23 cellular contexts compared by ENCODE assay signal in the genomic region with DNA sequence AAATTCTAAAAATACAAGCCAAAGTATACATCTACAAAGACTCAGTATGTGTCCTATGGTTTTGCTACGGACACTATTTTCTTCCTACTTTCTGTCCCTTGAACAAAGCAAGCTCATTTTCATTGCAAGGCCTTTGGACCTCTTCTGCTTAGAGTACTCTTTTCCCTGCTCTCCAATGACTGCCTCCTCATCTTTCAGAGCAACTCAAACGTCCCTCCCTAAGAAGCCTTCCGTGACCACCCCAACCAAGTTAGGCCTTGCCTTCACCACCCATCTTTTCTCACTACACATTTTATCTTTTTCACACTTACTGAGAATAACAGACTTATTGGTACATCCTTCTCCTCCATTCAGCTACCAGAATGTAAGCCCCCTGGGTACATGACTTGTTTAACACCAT. TPM values are rescaled to one million over a fixed set of nuclear protein-coding genes. Genes with fewer than 3 reads are reported as not detected.
DNase-seq lines count a peak whose midpoint lies in the region; TF ChIP-seq lines count a peak whose summit lies in the region.
"Had no signal": no experiment of that assay in that cellular context is flagged by ENCODE, and none has a peak within 500 bp of the region (broad histone marks: within the 10 kb centered on the region; RNA-seq: fewer than 3 reads in every experiment).

No MANE protein-coding gene starts in this region.

- H3K36me3 Mint-ChIP-seq in glutamatergic neuron (ENCODE audit: unreplicated experiment), result no peaks in the 10 kb centered on the region
- H3K36me3 Mint-ChIP-seq: CD8-positive, alpha-beta memory T cell; immature natural killer cell; naive thymus-derived CD8-positive, alpha-beta T cell had no signal

- no peak overlapping the region for H3K4me3 ChIP-seq in sigmoid colon
- no peak overlapping the region for H3K4me3 ChIP-seq in MM.1S (ENCODE audit: low read length)
- H3K4me3 ChIP-seq: SJCRH30, suprapubic skin had no signal

- H3K4me1 ChIP-seq in sigmoid colon, result peaks cover 0 to 74% (median 51%) of the 10 kb centered on the region in 4 donors
- no peaks in the 10 kb centered on the region for H3K4me1 ChIP-seq in MM.1S (ENCODE audit: low read length)

- H3K27me3 Mint-ChIP-seq in glutamatergic neuron (ENCODE audit: unreplicated experiment), result peaks cover 6% of the 10 kb centered on the region
- H3K27me3 Mint-ChIP-seq: activated B cell treated with CpG ODN at 0.5 μM for 24 hours; activated CD4-positive, alpha-beta memory T cell treated with anti-CD3 and anti-CD28 coated beads, Interleukin-2, amount 10 ng/mL, durations not matched to agents 7 days and 5 days; memory B cell; naive thymus-derived CD8-positive, alpha-beta T cell; progenitor cell of endocrine pancreas had no signal

- H3F3A ChIP-seq in MM.1S (ENCODE audit: insufficient read depth, low read length), result no peaks in the 10 kb centered on the region

- no peak for TF ChIP-seq EP300 in sigmoid colon (IDR thresholded peaks at IDR 0.05)

- no peaks in the 10 kb centered on the region for H3K9me2 ChIP-seq in MM.1S (replicated peaks; ENCODE audit: insufficient read depth, low read length)

- H3K9ac ChIP-seq in MM.1S (ENCODE audit: low read length), result no peak overlapping the region

- H3K4me1 Mint-ChIP-seq in glutamatergic neuron (ENCODE audit: low read depth, unreplicated experiment), result peaks cover 39% of the 10 kb centered on the region
- H3K4me1 Mint-ChIP-seq: activated B cell treated with CpG ODN at 0.5 μM for 24 hours; activated CD4-positive, alpha-beta memory T cell treated with anti-CD3 and anti-CD28 coated beads, Interleukin-2, amount 10 ng/mL, durations not matched to agents 7 days and 5 days; CD8-positive, alpha-beta memory T cell; immature natural killer cell; memory B cell; naive thymus-derived CD8-positive, alpha-beta T cell had no signal

- H3K9me3 Mint-ChIP-seq in glutamatergic neuron (ENCODE audit: unreplicated experiment), result peaks cover 15% of the 10 kb centered on the region
- H3K9me3 Mint-ChIP-seq: activated B cell treated with CpG ODN at 0.5 μM for 24 hours; activated CD4-positive, alpha-beta memory T cell treated with anti-CD3 and anti-CD28 coated beads, Interleukin-2, amount 10 ng/mL, durations not matched to agents 7 days and 5 days; CD8-positive, alpha-beta memory T cell; immature natural killer cell; memory B cell had no signal

- no peaks in the 10 kb centered on the region for H4K20me1 ChIP-seq in MM.1S (ENCODE audit: insufficient read depth, low read length)

- H3K27ac Mint-ChIP-seq in glutamatergic neuron (ENCODE audit: unreplicated experiment), result peak overlapping the region; percentile 29
- H3K27ac Mint-ChIP-seq: activated B cell treated with CpG ODN at 0.5 μM for 24 hours; activated CD4-positive, alpha-beta memory T cell treated with anti-CD3 and anti-CD28 coated beads, Interleukin-2, amount 10 ng/mL, durations not matched to agents 7 days and 5 days; CD8-positive, alpha-beta memory T cell; immature natural killer cell; memory B cell; naive thymus-derived CD8-positive, alpha-beta T cell; progenitor cell of endocrine pancreas had no signal

- no peaks in the 10 kb centered on the region for H3K36me3 ChIP-seq in sigmoid colon
- H3K36me3 ChIP-seq in MM.1S (replicated peaks; ENCODE audit: insufficient read depth, low read length), result no peaks in the 10 kb centered on the region
- H3K36me3 ChIP-seq: suprapubic skin had no signal

- H3K27me3 ChIP-seq in sigmoid colon (no peaks in the 10 kb centered on the region), MM.1S (replicated peaks; ENCODE audit: insufficient read depth, low read length) (no peaks in the 10 kb centered on the region)
- H3K27me3 ChIP-seq: SJCRH30, suprapubic skin had no signal

- peak overlapping the region; percentile 37 for H3K4me3 Mint-ChIP-seq in glutamatergic neuron (ENCODE audit: unreplicated experiment)
- H3K4me3 Mint-ChIP-seq: activated B cell treated with CpG ODN at 0.5 μM for 24 hours; activated CD4-positive, alpha-beta memory T cell treated with anti-CD3 and anti-CD28 coated beads, Interleukin-2, amount 10 ng/mL, durations not matched to agents 7 days and 5 days; CD8-positive, alpha-beta memory T cell; immature natural killer cell; memory B cell; naive thymus-derived CD8-positive, alpha-beta T cell had no signal

- H3K27ac ChIP-seq in sigmoid colon (peak overlapping the region; percentile 30 to 76 (median 68)), MM.1S (ENCODE audit: low read length) (no peak overlapping the region)
- H3K27ac ChIP-seq: SJCRH30, suprapubic skin had no signal

- H2AFZ ChIP-seq in MM.1S (ENCODE audit: low read length), result no peak overlapping the region

- H3K79me2 ChIP-seq in MM.1S (ENCODE audit: low read length), result no peaks in the 10 kb centered on the region

- H3K9me3 ChIP-seq in sigmoid colon, result no peaks in the 10 kb centered on the region
- no peaks in the 10 kb centered on the region for H3K9me3 ChIP-seq in MM.1S (replicated peaks; ENCODE audit: insufficient read depth, low read length)
- H3K9me3 ChIP-seq: SJCRH30, suprapubic skin had no signal

- intact Hi-C loops in sigmoid colon (cut with DNase I), result no loop called here

- TF ChIP-seq CTCF in glutamatergic neuron (IDR thresholded peaks at IDR 0.05; ENCODE audit: partially characterized antibody, unreplicated experiment), result no peak
- no peak for TF ChIP-seq CTCF in sigmoid colon (IDR thresholded peaks at IDR 0.05)
- TF ChIP-seq CTCF in MM.1S (IDR thresholded peaks at IDR 0.05; ENCODE audit: low read length), result no peak

- DNase-seq in DMS114 treated with DMSO at 0.1 percent for 48 hours (lab: John Stamatoyannopoulos, UW; ENCODE audit: unreplicated experiment), result peak; percentile 30
- DNase-seq in NCI-H69 (lab: John Stamatoyannopoulos, UW), result peak; percentile 22
- DNase-seq in glutamatergic neuron, result no peak
- DNase-seq in sigmoid colon, result no peak
- no peak for DNase-seq in NCI-H748 treated with DMSO at 0.1 percent for 48 hours (lab: John Stamatoyannopoulos, UW)
- DNase-seq in MM.1S, result no peak
- DNase-seq in NCI-H2029 (lab: John Stamatoyannopoulos, UW), result no peak
- DNase-seq: activated B cell treated with CpG ODN at 0.5 μM for 24 hours; activated CD4-positive, alpha-beta memory T cell treated with anti-CD3 and anti-CD28 coated beads, Interleukin-2, amount 10 ng/mL, durations not matched to agents 7 days and 5 days; activated naive CD4-positive, alpha-beta T cell; amygdala; CD8-positive, alpha-beta memory T cell; effector memory CD4-positive, alpha-beta T cell; head of caudate nucleus; immature natural killer cell; naive thymus-derived CD8-positive, alpha-beta T cell; NCI-H1417; NCI-H82; SJCRH30 had no signal

- TF ChIP-seq POLR2A in sigmoid colon (IDR thresholded peaks at IDR 0.05), result no peak

- WGBS in sigmoid colon, 2 donors, result 78 to 81% methylated on average over 3 of the region's 3 CpGs

- no peak overlapping the region for H3K4me2 ChIP-seq in MM.1S (ENCODE audit: low read depth, low read length)

RNA-seq across cellular contexts. Expression of gene ENAH, which starts 39.9 kb away (rescaled TPM):
- 265 TPM for total RNA-seq in glutamatergic neuron (ENCODE audit: unreplicated experiment)
- 100 to 1,000 TPM in 3 of 4 donors, 10 to 100 TPM in 1; 92.2 to 197 (median 116) TPM for total RNA-seq in sigmoid colon
- polyA plus RNA-seq in sigmoid colon, result 10 to 100 TPM in 2 of 3 donors, 1 to 10 TPM in 1; 9.6 to 17.1 (median 15.0) TPM
- total RNA-seq: activated CD4-positive, alpha-beta memory T cell treated with anti-CD3 and anti-CD28 coated beads, Interleukin-2, amount 10 ng/mL, durations not matched to agents 7 days and 5 days; T-helper 2 cell treated with Interferon-gamma antibody and Interleukin-4, amounts not matched to agents 100 ng/mL and 5 ng/mL, for 36 hours had no signal
- polyA plus RNA-seq: CD8-positive, alpha-beta memory T cell had no signal

Comparison
In these comparisons a context has a peak if more than half of its experiments do, and no peak if none do; other contexts are left out.
1. DNase-seq: peak in DMS114 treated with DMSO at 0.1 percent for 48 hours (single experiment) and NCI-H69 (single experiment); none in glutamatergic neuron (single experiment), sigmoid colon (single experiment), NCI-H748 treated with DMSO at 0.1 percent for 48 hours (single experiment), MM.1S (single experiment) and NCI-H2029 (single experiment).